25 cellular contexts compared by ENCODE assay signal in genomic region chr2:122081743-122082142, GRCh38.
DNase-seq lines count a peak whose midpoint lies in the region; ATAC-seq, FAIRE-seq and TF ChIP-seq lines count a peak whose summit lies in the region.
"Had no signal": no experiment of that assay in that cellular context is flagged by ENCODE, and none has a peak within 500 bp of the region (broad histone marks: within the 10 kb centered on the region; RNA-seq: fewer than 3 reads in every experiment).

No MANE protein-coding gene starts in this region.

- no peak overlapping the region for H3K18ac ChIP-seq in H9 (ENCODE audit: insufficient read length, low read depth, low read length)

- H3K27me3 ChIP-seq in H9 (ENCODE audit: insufficient read depth, low read length) (no peaks in the 10 kb centered on the region), pancreas (no peaks in the 10 kb centered on the region)
- H3K27me3 ChIP-seq: heart right ventricle, ovary had no signal

- H4K5ac ChIP-seq in H9 (ENCODE audit: insufficient read length, low read depth, low read length): no peak overlapping the region

- no peak overlapping the region for H3K4ac ChIP-seq in H9 (ENCODE audit: low read depth, low read length)

- no peak overlapping the region for H2AFZ ChIP-seq in H9 (ENCODE audit: low read length)

- H3K4me1 ChIP-seq in H9 (ENCODE audit: insufficient read depth, low read length) (peaks cover 2% of the 10 kb centered on the region; the same call in 1 of the 2 replicates), pancreas (no peaks in the 10 kb centered on the region)
- H3K4me1 ChIP-seq: heart right ventricle had no signal

- intact Hi-C loops in pancreas (cut with DNase I): no loop called here

- H3K9ac ChIP-seq in H9 (ENCODE audit: extremely low read depth, insufficient read length, low read length): no peak overlapping the region

- H3K14ac ChIP-seq in H9 (ENCODE audit: insufficient read depth, low read length): no peak overlapping the region

- H3K56ac ChIP-seq in H9 (ENCODE audit: insufficient read length, low read depth, low read length): no peak overlapping the region

- no CpG with 5 or more reads among the region's 3 CpGs for WGBS in H9 (ENCODE audit: extremely low coverage, insufficient read length, low lambda C conversion rate)
- 69 to 80% methylated on average over 3 of the region's 3 CpGs for WGBS in pancreas, 2 donors

- no peak overlapping the region for H2BK5ac ChIP-seq in H9 (ENCODE audit: insufficient read length, low read length)

- H2BK20ac ChIP-seq in H9 (ENCODE audit: low read depth, low read length, poor library complexity, severe bottlenecking): no peak overlapping the region

- no peaks in the 10 kb centered on the region for H3K23me2 ChIP-seq in H9 (ENCODE audit: insufficient read length, low read depth, low read length, poor library complexity, severe bottlenecking)

- no peak overlapping the region for H3K23ac ChIP-seq in H9 (ENCODE audit: insufficient read length, low read depth, low read length)

- FAIRE-seq in pancreas (lab: Jason Lieb, UNC): no peak
- FAIRE-seq: GM19239 had no signal

- H2AK5ac ChIP-seq in H9 (ENCODE audit: insufficient read length, low read length): no peak overlapping the region

- H3K4me3 Mint-ChIP-seq in neural crest cell: no peak overlapping the region
- no peak overlapping the region for H3K4me3 Mint-ChIP-seq in H9
- H3K4me3 Mint-ChIP-seq: activated naive CD8-positive, alpha-beta T cell treated with anti-CD3 and anti-CD28 coated beads, Interleukin-2, amount 10 ng/mL, durations not matched to agents 7 days and 5 days; activated T-helper 17 cell treated with anti-CD3 and anti-CD28 coated beads, Interleukin-2, amount 50 U/mL, for 72 hours; naive B cell had no signal

- DNase-seq in NCI-H1105 treated with DMSO at 0.1 percent for 48 hours (lab: John Stamatoyannopoulos, UW): peak; percentile 18
- no peak for DNase-seq in NCI-H1105 (lab: John Stamatoyannopoulos, UW)
- DNase-seq in NCI-H187 treated with DMSO at 0.1 percent for 48 hours (lab: John Stamatoyannopoulos, UW): peak; percentile 63
- peak; percentile 58 to 91 for DNase-seq in NCI-H524 (lab: John Stamatoyannopoulos, UW)
- no peak for DNase-seq in neural crest cell (ENCODE audit: low read depth, low spot score)
- no peak for DNase-seq in H9
- no peak for DNase-seq in pancreas
- DNase-seq: 8988T; activated CD4-positive, alpha-beta T cell treated with anti-CD3 and anti-CD28 coated beads for 48 hours; activated naive CD8-positive, alpha-beta T cell treated with anti-CD3 and anti-CD28 coated beads, Interleukin-2, amount 10 ng/mL, durations not matched to agents 7 days and 5 days; AML-193; EL; heart right ventricle; left colon; naive B cell; NCI-H2081; ovary; right cardiac atrium; stimulated activated CD4-positive, alpha-beta T cell treated with anti-CD3 and anti-CD28 coated beads, Interleukin-12 subunit alpha, Interleukin-12 subunit beta, amount 100 ng/mL, for 4 hours; T-helper 2 cell; trophoblast cell had no signal

- H3K9me3 Mint-ChIP-seq in neural crest cell (peaks cover under 1% of the 10 kb centered on the region), H9 (no peaks in the 10 kb centered on the region; a peak in 1 of 5 replicates)
- H3K9me3 Mint-ChIP-seq: activated naive CD8-positive, alpha-beta T cell treated with anti-CD3 and anti-CD28 coated beads, Interleukin-2, amount 10 ng/mL, durations not matched to agents 7 days and 5 days; activated T-helper 17 cell treated with anti-CD3 and anti-CD28 coated beads, Interleukin-2, amount 50 U/mL, for 72 hours had no signal

- H3K27me3 Mint-ChIP-seq in neural crest cell (ENCODE audit: low read depth): no peaks in the 10 kb centered on the region
- H3K27me3 Mint-ChIP-seq in H9 (ENCODE audit: low read depth): no peaks in the 10 kb centered on the region; the same call in 1 of the 2 replicates
- H3K27me3 Mint-ChIP-seq: activated T-helper 17 cell treated with anti-CD3 and anti-CD28 coated beads, Interleukin-2, amount 50 U/mL, for 72 hours; naive B cell had no signal

- H3K79me1 ChIP-seq in H9 (ENCODE audit: insufficient read depth, low read depth, low read length, poor library complexity, severe bottlenecking): no peaks in the 10 kb centered on the region

- no peak overlapping the region for H3K4me3 ChIP-seq in pancreas
- H3K4me3 ChIP-seq: heart right ventricle, ovary had no signal

- ATAC-seq in HG02678 (IDR thresholded peaks at IDR 0.05; ENCODE audit: unreplicated experiment) (no peak), pancreas (no peak)
- ATAC-seq: activated T-helper 17 cell treated with anti-CD3 and anti-CD28 coated beads, Interleukin-2, amount 50 U/mL, for 72 hours; heart right ventricle; left colon; right cardiac atrium had no signal

- no peak overlapping the region for H4K8ac ChIP-seq in H9 (replicated peaks; ENCODE audit: insufficient read length, low read depth, low read length)

- no peak overlapping the region for H3K4me2 ChIP-seq in H9 (ENCODE audit: insufficient read depth, insufficient read length, low read length)

- no peaks in the 10 kb centered on the region for H4K20me1 ChIP-seq in H9 (ENCODE audit: control insufficient read depth, insufficient read depth, insufficient read length)

- H3K36me3 ChIP-seq in pancreas: no peaks in the 10 kb centered on the region
- H3K36me3 ChIP-seq: heart right ventricle, ovary had no signal

- H3K27ac ChIP-seq in H9 (ENCODE audit: insufficient read length, low read depth, low read length) (no peak overlapping the region), pancreas (no peak overlapping the region)
- H3K27ac ChIP-seq: epithelial cell of prostate, heart right ventricle, ovary had no signal

- no peak overlapping the region for H2BK12ac ChIP-seq in H9 (ENCODE audit: insufficient read length, low read depth, low read length)

- no peak overlapping the region for H2BK120ac ChIP-seq in H9 (ENCODE audit: low read depth, low read length, poor library complexity, severe bottlenecking)

- H3K79me2 ChIP-seq in H9 (ENCODE audit: insufficient read depth, low read length): no peaks in the 10 kb centered on the region

- no peak overlapping the region for H4K91ac ChIP-seq in H9 (ENCODE audit: insufficient read length, low read depth, low read length)

- TF ChIP-seq CTCF in neural crest cell (conservative IDR thresholded peaks at IDR 0.05) (no peak), H9 (conservative IDR thresholded peaks at IDR 0.05) (no peak), pancreas (IDR thresholded peaks at IDR 0.05) (no peak)

- H3K4me1 Mint-ChIP-seq in neural crest cell (peaks cover 8% of the 10 kb centered on the region), H9 (peaks cover 10 to 14% of the 10 kb centered on the region in 2 experiments)
- H3K4me1 Mint-ChIP-seq: activated naive CD8-positive, alpha-beta T cell treated with anti-CD3 and anti-CD28 coated beads, Interleukin-2, amount 10 ng/mL, durations not matched to agents 7 days and 5 days; activated T-helper 17 cell treated with anti-CD3 and anti-CD28 coated beads, Interleukin-2, amount 50 U/mL, for 72 hours; naive B cell had no signal

- H3K9me3 ChIP-seq in H9 (ENCODE audit: control insufficient read depth, low read depth, low read length) (no peaks in the 10 kb centered on the region), pancreas (no peaks in the 10 kb centered on the region)
- H3K9me3 ChIP-seq: heart right ventricle, ovary had no signal

- H3K36me3 Mint-ChIP-seq in neural crest cell (ENCODE audit: low read depth): no peaks in the 10 kb centered on the region
- H3K36me3 Mint-ChIP-seq in H9 (ENCODE audit: insufficient read depth in 1 of 3, low read depth in 3 of 3): no peaks in the 10 kb centered on the region
- H3K36me3 Mint-ChIP-seq: activated naive CD8-positive, alpha-beta T cell treated with anti-CD3 and anti-CD28 coated beads, Interleukin-2, amount 10 ng/mL, durations not matched to agents 7 days and 5 days; naive B cell had no signal

- H3K27ac Mint-ChIP-seq in neural crest cell (ENCODE audit: unreplicated experiment) (peak overlapping the region; percentile 22), H9 (no peak overlapping the region)
- H3K27ac Mint-ChIP-seq: activated naive CD8-positive, alpha-beta T cell treated with anti-CD3 and anti-CD28 coated beads, Interleukin-2, amount 10 ng/mL, durations not matched to agents 7 days and 5 days; activated T-helper 17 cell treated with anti-CD3 and anti-CD28 coated beads, Interleukin-2, amount 50 U/mL, for 72 hours; naive B cell had no signal

- no peak overlapping the region for H2BK15ac ChIP-seq in H9 (ENCODE audit: low read depth, low read length)

- no peak overlapping the region for H3T11ph ChIP-seq in H9 (ENCODE audit: low read length)

Comparison
In these comparisons a context has a peak if more than half of its experiments do, and no peak if none do; other contexts are left out.
1. DNase-seq: peak in NCI-H1105 treated with DMSO at 0.1 percent for 48 hours (single experiment), NCI-H187 treated with DMSO at 0.1 percent for 48 hours (single experiment) and NCI-H524 (2 of 2); none in NCI-H1105 (single experiment), neural crest cell (single experiment), H9 (single experiment) and pancreas (0 of 6).